In genomic region chr5:90379652-90380051, GRCh38 we compare ENCODE assay signal across 17 cellular contexts. TPM values are rescaled to one million over a fixed set of nuclear protein-coding genes. Genes with fewer than 3 reads are reported as not detected.
A peak's percentile ranks its signal among the peaks of the same experiment; 100 is the strongest.
DNase-seq lines count a peak whose midpoint lies in the region; ATAC-seq, FAIRE-seq and TF ChIP-seq lines count a peak whose summit lies in the region.
"Had no signal": no experiment of that assay in that cellular context is flagged by ENCODE, and none has a peak within 500 bp of the region (broad histone marks: within the 10 kb centered on the region; RNA-seq: fewer than 3 reads in every experiment).

No MANE protein-coding gene starts in this region.

- no peak for TF ChIP-seq RAD21 in liver (IDR thresholded peaks at IDR 0.05)

- TF ChIP-seq CTCF in hepatocyte (IDR thresholded peaks at IDR 0.05; ENCODE audit: poor library complexity) = no peak
- TF ChIP-seq CTCF in liver (IDR thresholded peaks at IDR 0.05; ENCODE audit: low read depth, low read length, missing input control) = no peak
- TF ChIP-seq CTCF in lower lobe of right lung (IDR thresholded peaks at IDR 0.05) = no peak

- no peak overlapping the region for H3K4me2 ChIP-seq in hepatocyte
- H3K4me2 ChIP-seq: BLaER1 treated with 17β-estradiol and CSF1 and Interleukin-3, amounts not matched to agents 10 nM and 100 nM had no signal

- H2AFZ ChIP-seq in hepatocyte = no peak overlapping the region

- peak; percentile 42 for FAIRE-seq in GM19239 (lab: Jason Lieb, UNC)
- no peak for FAIRE-seq in small intestine (lab: Jason Lieb, UNC)
- FAIRE-seq: GM12892 had no signal

- H3K4me3 ChIP-seq in hepatocyte (no peak overlapping the region), liver (ENCODE audit: low read depth in 1 of 3, low read length in 3 of 3) (no peak overlapping the region), small intestine (ENCODE audit: low read depth in 1 of 2, low read length in 2 of 2) (no peak overlapping the region), lower lobe of right lung (no peak overlapping the region)
- H3K4me3 ChIP-seq: BLaER1 treated with 17β-estradiol and CSF1 and Interleukin-3, amounts not matched to agents 10 nM and 100 nM; HAP-1 had no signal

- H3K9me3 ChIP-seq in hepatocyte (ENCODE audit: low read depth) = no peaks in the 10 kb centered on the region
- no peaks in the 10 kb centered on the region for H3K9me3 ChIP-seq in liver (ENCODE audit: control insufficient read depth in 4 of 4, low read length in 3 of 4)
- H3K9me3 ChIP-seq in small intestine (ENCODE audit: control insufficient read depth, low read depth) = no peaks in the 10 kb centered on the region
- H3K9me3 ChIP-seq in lower lobe of right lung = no peaks in the 10 kb centered on the region
- H3K9me3 ChIP-seq: BLaER1 treated with 17β-estradiol and CSF1 and Interleukin-3, amounts not matched to agents 10 nM and 100 nM; HAP-1 had no signal

- H3K4me1 ChIP-seq in hepatocyte (ENCODE audit: insufficient read depth) (no peaks in the 10 kb centered on the region), liver (ENCODE audit: control insufficient read depth in 4 of 4, insufficient read depth in 4 of 4, low read length in 3 of 4) (peaks cover 2 to 5% (median 4%) of the 10 kb centered on the region in 4 donors), small intestine (ENCODE audit: control insufficient read depth in 2 of 2, insufficient read depth in 1 of 2, low read depth in 1 of 2, low read length in 1 of 2) (peaks cover 3% of the 10 kb centered on the region in 2 donors), lower lobe of right lung (no peaks in the 10 kb centered on the region)
- H3K4me1 ChIP-seq: BLaER1 treated with 17β-estradiol and CSF1 and Interleukin-3, amounts not matched to agents 10 nM and 100 nM; HAP-1 had no signal

- no peaks in the 10 kb centered on the region for H4K20me1 ChIP-seq in hepatocyte (ENCODE audit: insufficient read depth, poor library complexity, severe bottlenecking)
- H4K20me1 ChIP-seq: BLaER1 treated with 17β-estradiol and CSF1 and Interleukin-3, amounts not matched to agents 10 nM and 100 nM had no signal

- WGBS in hepatocyte (ENCODE audit: low lambda C conversion rate, missing lambda C conversion rate) = 95% methylated on average over 2 of the region's 2 CpGs
- WGBS in liver = 79% methylated on average over 2 of the region's 2 CpGs
- WGBS in small intestine, 3 donors = 14 to 56% (median 37%) methylated on average over 2 of the region's 2 CpGs

- no peaks in the 10 kb centered on the region for H3K79me2 ChIP-seq in hepatocyte

- ATAC-seq in lower lobe of right lung = no peak
- no peak for ATAC-seq in GM18505 (IDR thresholded peaks at IDR 0.05; ENCODE audit: unreplicated experiment)

- no peaks in the 10 kb centered on the region for H3K27me3 ChIP-seq in hepatocyte
- no peaks in the 10 kb centered on the region for H3K27me3 ChIP-seq in liver (ENCODE audit: control insufficient read depth in 4 of 4, insufficient read depth in 4 of 4, low read length in 3 of 4)
- H3K27me3 ChIP-seq in small intestine (ENCODE audit: control insufficient read depth in 2 of 2, insufficient read depth in 2 of 2, low read length in 2 of 2) = no peaks in the 10 kb centered on the region
- H3K27me3 ChIP-seq in lower lobe of right lung (ENCODE audit: low read depth) = peaks cover 3% of the 10 kb centered on the region
- H3K27me3 ChIP-seq: BLaER1 treated with 17β-estradiol and CSF1 and Interleukin-3, amounts not matched to agents 10 nM and 100 nM had no signal

- intact Hi-C loops in lower lobe of right lung (cut with DNase I) = no loop called here

- no peaks in the 10 kb centered on the region for H3K36me3 ChIP-seq in hepatocyte (replicated peaks; ENCODE audit: insufficient read depth, low read depth)
- no peaks in the 10 kb centered on the region for H3K36me3 ChIP-seq in liver (ENCODE audit: control insufficient read depth in 4 of 4, insufficient read depth in 3 of 4, low read depth in 1 of 4, low read length in 3 of 4)
- H3K36me3 ChIP-seq in small intestine (ENCODE audit: control insufficient read depth in 2 of 2, insufficient read depth in 2 of 2, low read length in 2 of 2) = no peaks in the 10 kb centered on the region
- no peaks in the 10 kb centered on the region for H3K36me3 ChIP-seq in lower lobe of right lung
- H3K36me3 ChIP-seq: BLaER1 treated with 17β-estradiol and CSF1 and Interleukin-3, amounts not matched to agents 10 nM and 100 nM; HAP-1 had no signal

- H3K9ac ChIP-seq in liver (ENCODE audit: low read depth in 1 of 2, low read length in 2 of 2) = no peak overlapping the region
- H3K9ac ChIP-seq: BLaER1 treated with 17β-estradiol and CSF1 and Interleukin-3, amounts not matched to agents 10 nM and 100 nM had no signal

- H3K27ac ChIP-seq in hepatocyte = no peak overlapping the region
- no peak overlapping the region for H3K27ac ChIP-seq in liver (ENCODE audit: low read depth in 1 of 2, low read length in 2 of 2)
- no peak overlapping the region for H3K27ac ChIP-seq in small intestine (ENCODE audit: low read depth in 1 of 2, low read length in 1 of 2)
- no peak overlapping the region for H3K27ac ChIP-seq in lower lobe of right lung
- H3K27ac ChIP-seq: BLaER1 treated with 17β-estradiol and CSF1 and Interleukin-3, amounts not matched to agents 10 nM and 100 nM had no signal

- DNase-seq in GM19239 (ENCODE audit: insufficient read length, low spot score) = no peak
- peak; percentile 3 for DNase-seq in hepatocyte (ENCODE audit: low spot score)
- peak; percentile 54 for DNase-seq in small intestine
- no peak for DNase-seq in superior temporal gyrus (ENCODE audit: extremely low spot score)
- DNase-seq in lower lobe of right lung = no peak
- DNase-seq: 8988T; CD4-positive, CD25-positive, alpha-beta regulatory T cell; CD8-positive, alpha-beta memory T cell; COR-L47; DMS 273 treated with DMSO at 0.1 percent for 48 hours; DMS79; GDM1 had no signal

- no peaks in the 10 kb centered on the region for H3K9me2 ChIP-seq in hepatocyte (replicated peaks; ENCODE audit: insufficient read depth)

- TF ChIP-seq POLR2A in GM18505 (IDR thresholded peaks at IDR 0.05; ENCODE audit: borderline replicate concordance, extremely low read depth, insufficient read depth, insufficient read length) = no peak

TF ChIP-seq in liver, 16 proteins besides CTCF, POLR2A, EP300 and RAD21:
- TF ChIP-seq SP1 (IDR thresholded peaks at IDR 0.05) (peak; percentile 43), HNF4G (IDR thresholded peaks at IDR 0.05) (peak; percentile 47), FOXA2 (IDR thresholded peaks at IDR 0.05) (no peak), NR2F2 (IDR thresholded peaks at IDR 0.05) (no peak), ZBTB33 (IDR thresholded peaks at IDR 0.05) (no peak), HNF4A (conservative IDR thresholded peaks at IDR 0.05) (peak; percentile 81 to 89)

RNA-seq across cellular contexts. Expression of gene CETN3, which starts 29.9 kb away (rescaled TPM):
- total RNA-seq in hepatocyte = 15.7 and 25.2 TPM in 2 replicates
- 33.8 and 37.0 TPM in 2 replicates for polyA plus RNA-seq in hepatocyte
- 1 to 10 TPM; 2.8 to 9.4 TPM for total RNA-seq in liver
- polyA plus RNA-seq in liver = 1 to 10 TPM; 6.2 to 7.5 TPM
- polyA plus RNA-seq in small intestine = 10 to 100 TPM; 10.8 to 17.1 (median 12.5) TPM
- 22.5 TPM for total RNA-seq in lower lobe of right lung

Comparison
In these comparisons a context has a peak if more than half of its experiments do, and no peak if none do; other contexts are left out.
1. DNase-seq: peak in hepatocyte (single experiment) and small intestine (single experiment); none in GM19239 (single experiment), superior temporal gyrus (single experiment) and lower lobe of right lung (single experiment).